ENCODE assay signal across 8 cellular contexts in the genomic region with DNA sequence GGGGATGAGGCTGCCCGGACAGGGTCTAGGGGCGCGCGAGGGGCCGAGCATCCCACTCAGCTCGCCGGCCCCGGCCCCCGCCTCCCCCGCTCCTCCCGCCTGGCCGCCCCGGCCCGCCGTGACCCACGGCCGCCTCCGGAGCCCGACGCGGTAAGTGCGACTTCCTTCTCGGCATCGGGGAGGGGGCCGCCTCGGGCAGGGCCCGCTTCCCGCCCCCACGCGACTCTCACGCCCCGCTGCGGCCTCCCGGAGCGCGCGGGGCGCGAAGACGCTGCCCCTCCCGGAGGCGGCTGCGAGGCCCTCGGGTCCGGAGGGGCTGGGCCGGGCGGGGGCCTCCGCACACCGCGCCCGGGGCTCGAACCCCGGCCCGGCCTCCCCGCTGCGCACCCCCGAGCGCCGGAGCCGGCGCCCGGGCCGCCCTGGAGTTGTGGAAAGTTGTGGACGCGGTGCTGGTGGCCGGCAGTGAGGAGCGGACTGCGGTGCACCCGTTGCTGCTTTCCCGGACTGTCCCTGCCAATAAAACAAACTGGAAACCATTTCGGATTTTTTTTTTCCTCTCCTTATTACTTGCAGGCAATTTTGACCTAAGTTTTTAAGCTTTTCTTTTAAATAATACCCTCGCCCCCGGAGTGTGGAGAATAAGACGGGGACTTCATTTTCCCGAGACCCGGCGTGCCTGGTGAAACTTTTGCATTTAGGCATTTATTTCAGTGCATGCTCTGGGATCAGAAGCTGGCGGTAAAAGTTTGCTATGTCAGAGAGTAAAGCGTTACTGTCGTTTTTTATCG. TPM values are rescaled to one million over a fixed set of nuclear protein-coding genes. Genes with fewer than 3 reads are reported as not detected.
DNase-seq lines count a peak whose midpoint lies in the region; ATAC-seq and TF ChIP-seq lines count a peak whose summit lies in the region.

No MANE protein-coding gene starts in this region.

- no peaks in the 10 kb centered on the region for H3K27me3 Mint-ChIP-seq in activated CD4-positive, alpha-beta memory T cell treated with anti-CD3 and anti-CD28 coated beads for 36 hours
- H3K27me3 Mint-ChIP-seq in naive thymus-derived CD8-positive, alpha-beta T cell = no peaks in the 10 kb centered on the region

- CTCF ChIA-PET in activated CD4-positive, alpha-beta memory T cell treated with anti-CD3 and anti-CD28 coated beads for 36 hours (lab: Charles Lee) = interaction anchor here (0.7 to 1.9 kb wide), 8 partner anchors 15 to 184 kb away, joined by 3 to 6 read pairs (median 4); no protein-coding TSS in a partner anchor

- H3K9me3 ChIP-seq in BE2C = no peaks in the 10 kb centered on the region

- H3K9me3 Mint-ChIP-seq in activated CD4-positive, alpha-beta memory T cell treated with anti-CD3 and anti-CD28 coated beads for 36 hours = no peaks in the 10 kb centered on the region
- H3K9me3 Mint-ChIP-seq in naive thymus-derived CD8-positive, alpha-beta T cell = no peaks in the 10 kb centered on the region

- H3K4me1 Mint-ChIP-seq in activated CD4-positive, alpha-beta memory T cell treated with anti-CD3 and anti-CD28 coated beads for 36 hours (ENCODE audit: low read depth) = peaks cover 51% of the 10 kb centered on the region
- peaks cover 18 to 57% (median 49%) of the 10 kb centered on the region in 4 donors for H3K4me1 Mint-ChIP-seq in naive thymus-derived CD8-positive, alpha-beta T cell

- no peaks in the 10 kb centered on the region for H3K36me3 ChIP-seq in BE2C

- peak; percentile 44 for DNase-seq in BE2C
- peak; percentile 59 for DNase-seq in activated CD4-positive, alpha-beta memory T cell treated with anti-CD3 and anti-CD28 coated beads for 36 hours
- peak; percentile 17 for DNase-seq in fibroblast of gingiva (ENCODE audit: low read depth)
- peak in 5 of 10 donors; percentile 21 to 52 (median 40) for DNase-seq in naive thymus-derived CD8-positive, alpha-beta T cell
- no peak for DNase-seq in GM13977 (ENCODE audit: low spot score)
- DNase-seq in NCI-H2107 (lab: John Stamatoyannopoulos, UW) = no peak

- peaks cover 11% of the 10 kb centered on the region for H3K36me3 Mint-ChIP-seq in activated CD4-positive, alpha-beta memory T cell treated with anti-CD3 and anti-CD28 coated beads for 36 hours
- no peaks in the 10 kb centered on the region for H3K36me3 Mint-ChIP-seq in naive thymus-derived CD8-positive, alpha-beta T cell

- in situ Hi-C loops in GM13977 (cut with MboI; ENCODE audit: low pct_unique_long_range_greater_than_20kb, low sequenced_read_pairs, unreplicated experiment) = no loop called here

- intact Hi-C loops in activated CD4-positive, alpha-beta memory T cell treated with anti-CD3 and anti-CD28 coated beads for 36 hours (cut with micrococcal nuclease) = loop anchor here (1.0 to 10.0 kb wide), 9 partner anchors 13 to 1247 kb away; partner anchors contain the start of genes KLF3, LIAS, TLR1 and TMEM156

- TF ChIP-seq CTCF in BE2C (IDR thresholded peaks at IDR 0.05; ENCODE audit: low read depth, low read length) (no peak), GM13977 (IDR thresholded peaks at IDR 0.05; ENCODE audit: extremely low read depth, insufficient read depth, missing control alignments) (no peak)

- ATAC-seq in GM19023 (IDR thresholded peaks at IDR 0.05; ENCODE audit: unreplicated experiment) (peak; percentile 29), HG03520 (IDR thresholded peaks at IDR 0.05; ENCODE audit: unreplicated experiment) (peak; percentile 34)
- peak; percentile 16 to 41 for ATAC-seq in naive thymus-derived CD8-positive, alpha-beta T cell

- H3K27me3 ChIP-seq in BE2C = no peaks in the 10 kb centered on the region

- POLR2A ChIA-PET in activated CD4-positive, alpha-beta memory T cell treated with anti-CD3 and anti-CD28 coated beads for 36 hours (lab: Charles Lee) = interaction anchor here (1.0 to 4.9 kb wide), 8 partner anchors 12 to 142 kb away, joined by 3 to 75 read pairs (median 6); partner anchors contain the start of gene TMEM156
- POLR2A ChIA-PET in naive thymus-derived CD8-positive, alpha-beta T cell (lab: Charles Lee) = interaction anchor here (0.7 to 5.4 kb wide), 7 partner anchors 8 to 1297 kb away, joined by 3 to 67 read pairs (median 3); partner anchors contain the start of gene TMEM156

- H3K4me1 ChIP-seq in BE2C = peaks cover 6% of the 10 kb centered on the region

- peak overlapping the region; percentile 72 for H3K4me3 ChIP-seq in BE2C (ENCODE audit: low read depth, low read length)

- peak overlapping the region; percentile 95 for H3K27ac Mint-ChIP-seq in activated CD4-positive, alpha-beta memory T cell treated with anti-CD3 and anti-CD28 coated beads for 36 hours
- H3K27ac Mint-ChIP-seq in naive thymus-derived CD8-positive, alpha-beta T cell = peak overlapping the region; percentile 73 to 98 (median 96)

- peak overlapping the region; percentile 87 for H3K4me3 Mint-ChIP-seq in activated CD4-positive, alpha-beta memory T cell treated with anti-CD3 and anti-CD28 coated beads for 36 hours
- H3K4me3 Mint-ChIP-seq in naive thymus-derived CD8-positive, alpha-beta T cell = peak overlapping the region; percentile 82 to 98 (median 92)

RNA-seq across cellular contexts. Expression of gene TMEM156, which starts 12.9 kb away (rescaled TPM):
- 0.29 TPM for polyA plus RNA-seq in BE2C (2012; ENCODE audit: insufficient read depth, insufficient read length, low read depth)
- 10 to 100 TPM; 28.0 to 28.4 TPM for total RNA-seq in activated CD4-positive, alpha-beta memory T cell treated with anti-CD3 and anti-CD28 coated beads for 36 hours
- 1 to 10 TPM; 7.8 to 9.4 TPM for total RNA-seq in naive thymus-derived CD8-positive, alpha-beta T cell
- polyA plus RNA-seq in naive thymus-derived CD8-positive, alpha-beta T cell = 10 to 100 TPM; 18.2 to 26.9 (median 21.5) TPM

RNA-seq across cellular contexts. Expression of gene KLHL5, which starts 16.9 kb away (rescaled TPM):
- polyA plus RNA-seq in BE2C (2012; ENCODE audit: insufficient read depth, insufficient read length, low read depth) = 13.1 TPM
- total RNA-seq in activated CD4-positive, alpha-beta memory T cell treated with anti-CD3 and anti-CD28 coated beads for 36 hours = 10 to 100 TPM; 35.2 to 35.6 TPM
- 10 to 100 TPM; 14.1 to 14.9 TPM for total RNA-seq in naive thymus-derived CD8-positive, alpha-beta T cell
- 1 to 10 TPM; 3.9 to 5.6 (median 4.7) TPM for polyA plus RNA-seq in naive thymus-derived CD8-positive, alpha-beta T cell

Comparison
In these comparisons a context has a peak if more than half of its experiments do, and no peak if none do; other contexts are left out.
1. DNase-seq: peak in BE2C (single experiment), activated CD4-positive, alpha-beta memory T cell treated with anti-CD3 and anti-CD28 coated beads for 36 hours (single experiment) and fibroblast of gingiva (single experiment); none in GM13977 (single experiment) and NCI-H2107 (single experiment).
2. Peak in every context shown above with its lines, with median percentiles within 50 percentile points of each other: ATAC-seq.